In genomic region chr4:76955187-76955586, GRCh38 we compare ENCODE assay signal across 1 cellular context.
TF ChIP-seq lines count a peak whose summit lies in the region.

No MANE protein-coding gene starts in this region.

TF ChIP-seq in IMR-90, 13 proteins besides CTCF, POLR2A, EP300 and RAD21:
- TF ChIP-seq BHLHE40 (IDR thresholded peaks at IDR 0.05; ENCODE audit: low read depth, low read length) (no peak; the same call in 1 of the 2 replicates), MAZ (IDR thresholded peaks at IDR 0.05; ENCODE audit: borderline replicate concordance, low read depth, low read length) (no peak), RCOR1 (IDR thresholded peaks at IDR 0.05; ENCODE audit: insufficient replicate concordance, low read length) (no peak), NFE2L2 (IDR thresholded peaks at IDR 0.05; ENCODE audit: low read depth, low read length) (no peak), SMC3 (IDR thresholded peaks at IDR 0.05; ENCODE audit: low read depth, low read length) (no peak), CEBPB (IDR thresholded peaks at IDR 0.05; ENCODE audit: low read depth, low read length) (no peak), FOS (IDR thresholded peaks at IDR 0.05; ENCODE audit: low read depth, low read length) (no peak), CHD1 (IDR thresholded peaks at IDR 0.05; ENCODE audit: low read depth, low read length) (no peak), USF2 (IDR thresholded peaks at IDR 0.05; ENCODE audit: low read depth, low read length) (no peak), RFX5 (IDR thresholded peaks at IDR 0.05; ENCODE audit: low read depth, low read length) (no peak), MAFK (IDR thresholded peaks at IDR 0.05; ENCODE audit: low read depth, low read length) (no peak), MXI1 (IDR thresholded peaks at IDR 0.05; ENCODE audit: borderline replicate concordance, low read depth, low read length) (no peak), ELK1 (IDR thresholded peaks at IDR 0.05; ENCODE audit: borderline replicate concordance, low read depth, low read length) (no peak)
